ENCODE assay signal across 1 cellular context in the genomic region with DNA sequence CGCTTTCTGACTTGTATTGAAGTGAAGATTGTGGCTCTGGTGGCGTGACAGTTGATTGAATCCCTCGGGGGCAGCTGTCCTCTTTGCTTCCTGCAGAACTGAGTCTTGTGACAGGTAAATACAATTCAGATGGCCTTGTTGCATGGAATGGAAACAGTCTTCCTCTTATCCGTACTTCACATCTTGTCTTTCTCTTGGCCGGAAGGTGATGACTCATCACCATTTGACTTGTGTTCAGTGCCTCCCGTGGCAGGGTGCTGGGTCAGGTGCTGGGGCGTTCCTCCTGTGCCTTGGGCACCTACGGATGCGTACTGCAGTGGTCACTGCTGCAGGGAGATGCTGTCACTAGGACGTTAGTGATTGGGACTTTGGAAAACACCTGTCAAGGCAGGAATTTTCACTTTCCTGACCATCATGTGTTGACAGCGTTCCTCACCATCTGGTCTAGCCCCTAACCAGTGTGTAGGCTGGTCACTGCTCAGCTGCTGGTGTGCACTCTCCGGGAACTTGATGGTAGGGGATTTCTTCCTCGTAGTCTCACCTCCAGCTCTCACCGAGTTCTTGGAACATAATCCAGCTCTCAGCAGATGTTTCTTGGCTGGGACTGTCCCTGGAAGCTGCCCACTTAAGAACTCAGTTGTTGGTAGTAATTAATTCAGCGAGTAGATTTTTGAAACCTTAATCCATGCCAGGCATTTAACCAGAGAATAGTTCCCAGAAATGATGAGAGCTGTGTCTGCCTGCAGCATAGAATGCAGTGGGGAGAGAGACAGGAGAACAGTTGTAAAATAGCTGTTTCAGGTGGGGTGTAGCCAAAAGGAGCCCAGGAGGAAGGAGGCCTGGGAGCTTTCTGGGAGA.
TF ChIP-seq lines count a peak whose summit lies in the region.

No MANE protein-coding gene starts in this region.

TF ChIP-seq in K562, 482 proteins besides CTCF, POLR2A, EP300 and RAD21 (continued from another document and continues in another):
- TF ChIP-seq, protein P1, sequence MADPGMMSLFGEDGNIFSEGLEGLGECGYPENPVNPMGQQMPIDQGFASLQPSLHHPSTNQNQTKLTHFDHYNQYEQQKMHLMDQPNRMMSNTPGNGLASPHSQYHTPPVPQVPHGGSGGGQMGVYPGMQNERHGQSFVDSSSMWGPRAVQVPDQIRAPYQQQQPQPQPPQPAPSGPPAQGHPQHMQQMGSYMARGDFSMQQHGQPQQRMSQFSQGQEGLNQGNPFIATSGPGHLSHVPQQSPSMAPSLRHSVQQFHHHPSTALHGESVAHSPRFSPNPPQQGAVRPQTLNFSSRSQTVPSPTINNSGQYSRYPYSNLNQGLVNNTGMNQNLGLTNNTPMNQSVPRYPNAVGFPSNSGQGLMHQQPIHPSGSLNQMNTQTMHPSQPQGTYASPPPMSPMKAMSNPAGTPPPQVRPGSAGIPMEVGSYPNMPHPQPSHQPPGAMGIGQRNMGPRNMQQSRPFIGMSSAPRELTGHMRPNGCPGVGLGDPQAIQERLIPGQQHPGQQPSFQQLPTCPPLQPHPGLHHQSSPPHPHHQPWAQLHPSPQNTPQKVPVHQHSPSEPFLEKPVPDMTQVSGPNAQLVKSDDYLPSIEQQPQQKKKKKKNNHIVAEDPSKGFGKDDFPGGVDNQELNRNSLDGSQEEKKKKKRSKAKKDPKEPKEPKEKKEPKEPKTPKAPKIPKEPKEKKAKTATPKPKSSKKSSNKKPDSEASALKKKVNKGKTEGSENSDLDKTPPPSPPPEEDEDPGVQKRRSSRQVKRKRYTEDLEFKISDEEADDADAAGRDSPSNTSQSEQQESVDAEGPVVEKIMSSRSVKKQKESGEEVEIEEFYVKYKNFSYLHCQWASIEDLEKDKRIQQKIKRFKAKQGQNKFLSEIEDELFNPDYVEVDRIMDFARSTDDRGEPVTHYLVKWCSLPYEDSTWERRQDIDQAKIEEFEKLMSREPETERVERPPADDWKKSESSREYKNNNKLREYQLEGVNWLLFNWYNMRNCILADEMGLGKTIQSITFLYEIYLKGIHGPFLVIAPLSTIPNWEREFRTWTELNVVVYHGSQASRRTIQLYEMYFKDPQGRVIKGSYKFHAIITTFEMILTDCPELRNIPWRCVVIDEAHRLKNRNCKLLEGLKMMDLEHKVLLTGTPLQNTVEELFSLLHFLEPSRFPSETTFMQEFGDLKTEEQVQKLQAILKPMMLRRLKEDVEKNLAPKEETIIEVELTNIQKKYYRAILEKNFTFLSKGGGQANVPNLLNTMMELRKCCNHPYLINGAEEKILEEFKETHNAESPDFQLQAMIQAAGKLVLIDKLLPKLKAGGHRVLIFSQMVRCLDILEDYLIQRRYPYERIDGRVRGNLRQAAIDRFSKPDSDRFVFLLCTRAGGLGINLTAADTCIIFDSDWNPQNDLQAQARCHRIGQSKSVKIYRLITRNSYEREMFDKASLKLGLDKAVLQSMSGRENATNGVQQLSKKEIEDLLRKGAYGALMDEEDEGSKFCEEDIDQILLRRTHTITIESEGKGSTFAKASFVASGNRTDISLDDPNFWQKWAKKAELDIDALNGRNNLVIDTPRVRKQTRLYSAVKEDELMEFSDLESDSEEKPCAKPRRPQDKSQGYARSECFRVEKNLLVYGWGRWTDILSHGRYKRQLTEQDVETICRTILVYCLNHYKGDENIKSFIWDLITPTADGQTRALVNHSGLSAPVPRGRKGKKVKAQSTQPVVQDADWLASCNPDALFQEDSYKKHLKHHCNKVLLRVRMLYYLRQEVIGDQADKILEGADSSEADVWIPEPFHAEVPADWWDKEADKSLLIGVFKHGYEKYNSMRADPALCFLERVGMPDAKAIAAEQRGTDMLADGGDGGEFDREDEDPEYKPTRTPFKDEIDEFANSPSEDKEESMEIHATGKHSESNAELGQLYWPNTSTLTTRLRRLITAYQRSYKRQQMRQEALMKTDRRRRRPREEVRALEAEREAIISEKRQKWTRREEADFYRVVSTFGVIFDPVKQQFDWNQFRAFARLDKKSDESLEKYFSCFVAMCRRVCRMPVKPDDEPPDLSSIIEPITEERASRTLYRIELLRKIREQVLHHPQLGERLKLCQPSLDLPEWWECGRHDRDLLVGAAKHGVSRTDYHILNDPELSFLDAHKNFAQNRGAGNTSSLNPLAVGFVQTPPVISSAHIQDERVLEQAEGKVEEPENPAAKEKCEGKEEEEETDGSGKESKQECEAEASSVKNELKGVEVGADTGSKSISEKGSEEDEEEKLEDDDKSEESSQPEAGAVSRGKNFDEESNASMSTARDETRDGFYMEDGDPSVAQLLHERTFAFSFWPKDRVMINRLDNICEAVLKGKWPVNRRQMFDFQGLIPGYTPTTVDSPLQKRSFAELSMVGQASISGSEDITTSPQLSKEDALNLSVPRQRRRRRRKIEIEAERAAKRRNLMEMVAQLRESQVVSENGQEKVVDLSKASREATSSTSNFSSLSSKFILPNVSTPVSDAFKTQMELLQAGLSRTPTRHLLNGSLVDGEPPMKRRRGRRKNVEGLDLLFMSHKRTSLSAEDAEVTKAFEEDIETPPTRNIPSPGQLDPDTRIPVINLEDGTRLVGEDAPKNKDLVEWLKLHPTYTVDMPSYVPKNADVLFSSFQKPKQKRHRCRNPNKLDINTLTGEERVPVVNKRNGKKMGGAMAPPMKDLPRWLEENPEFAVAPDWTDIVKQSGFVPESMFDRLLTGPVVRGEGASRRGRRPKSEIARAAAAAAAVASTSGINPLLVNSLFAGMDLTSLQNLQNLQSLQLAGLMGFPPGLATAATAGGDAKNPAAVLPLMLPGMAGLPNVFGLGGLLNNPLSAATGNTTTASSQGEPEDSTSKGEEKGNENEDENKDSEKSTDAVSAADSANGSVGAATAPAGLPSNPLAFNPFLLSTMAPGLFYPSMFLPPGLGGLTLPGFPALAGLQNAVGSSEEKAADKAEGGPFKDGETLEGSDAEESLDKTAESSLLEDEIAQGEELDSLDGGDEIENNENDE (IDR thresholded peaks at IDR 0.05; ENCODE audit: low read depth, low read length) = no peak
- TF ChIP-seq ZNF224 (CRISPR knock-in tag; IDR thresholded peaks at IDR 0.05) = no peak
- TF ChIP-seq THRAP3 (IDR thresholded peaks at IDR 0.05; ENCODE audit: borderline replicate concordance) = no peak
- TF ChIP-seq TARDBP (IDR thresholded peaks at IDR 0.05) = peak; percentile 59
- TF ChIP-seq KLF1 (tag; IDR thresholded peaks at IDR 0.05) = 0 out of 2 replicates have a peak, but pooled peaks have one; percentile 45
- peak; percentile 90 for TF ChIP-seq MAFF (IDR thresholded peaks at IDR 0.05; ENCODE audit: low read length)
- TF ChIP-seq SRSF7 (optimal IDR thresholded peaks at IDR 0.05; ENCODE audit: low read depth, low read length) = no peak
- TF ChIP-seq, protein P2, sequence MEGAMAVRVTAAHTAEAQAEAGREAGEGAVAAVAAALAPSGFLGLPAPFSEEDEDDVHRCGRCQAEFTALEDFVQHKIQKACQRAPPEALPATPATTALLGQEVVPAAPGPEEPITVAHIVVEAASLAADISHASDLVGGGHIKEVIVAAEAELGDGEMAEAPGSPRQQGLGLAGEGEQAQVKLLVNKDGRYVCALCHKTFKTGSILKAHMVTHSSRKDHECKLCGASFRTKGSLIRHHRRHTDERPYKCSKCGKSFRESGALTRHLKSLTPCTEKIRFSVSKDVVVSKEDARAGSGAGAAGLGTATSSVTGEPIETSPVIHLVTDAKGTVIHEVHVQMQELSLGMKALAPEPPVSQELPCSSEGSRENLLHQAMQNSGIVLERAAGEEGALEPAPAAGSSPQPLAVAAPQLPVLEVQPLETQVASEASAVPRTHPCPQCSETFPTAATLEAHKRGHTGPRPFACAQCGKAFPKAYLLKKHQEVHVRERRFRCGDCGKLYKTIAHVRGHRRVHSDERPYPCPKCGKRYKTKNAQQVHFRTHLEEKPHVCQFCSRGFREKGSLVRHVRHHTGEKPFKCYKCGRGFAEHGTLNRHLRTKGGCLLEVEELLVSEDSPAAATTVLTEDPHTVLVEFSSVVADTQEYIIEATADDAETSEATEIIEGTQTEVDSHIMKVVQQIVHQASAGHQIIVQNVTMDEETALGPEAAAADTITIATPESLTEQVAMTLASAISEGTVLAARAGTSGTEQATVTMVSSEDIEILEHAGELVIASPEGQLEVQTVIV (CRISPR knock-in tag; IDR thresholded peaks at IDR 0.05; ENCODE audit: borderline replicate concordance) = no peak
- no peak for TF ChIP-seq EZH2 (IDR thresholded peaks at IDR 0.05; ENCODE audit: borderline replicate concordance, low read depth, low read length)
- no peak for TF ChIP-seq FUS (optimal IDR thresholded peaks at IDR 0.05; ENCODE audit: low read depth, low read length)
- no peak for TF ChIP-seq SREBF2 (CRISPR knock-in tag; IDR thresholded peaks at IDR 0.05)
- TF ChIP-seq ZNF124 (CRISPR knock-in tag; IDR thresholded peaks at IDR 0.05) = no peak
- TF ChIP-seq, protein P3, sequence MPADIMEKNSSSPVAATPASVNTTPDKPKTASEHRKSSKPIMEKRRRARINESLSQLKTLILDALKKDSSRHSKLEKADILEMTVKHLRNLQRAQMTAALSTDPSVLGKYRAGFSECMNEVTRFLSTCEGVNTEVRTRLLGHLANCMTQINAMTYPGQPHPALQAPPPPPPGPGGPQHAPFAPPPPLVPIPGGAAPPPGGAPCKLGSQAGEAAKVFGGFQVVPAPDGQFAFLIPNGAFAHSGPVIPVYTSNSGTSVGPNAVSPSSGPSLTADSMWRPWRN (IDR thresholded peaks at IDR 0.05; ENCODE audit: low read depth) = peak; percentile 75
- TF ChIP-seq TCF7L2 (IDR thresholded peaks at IDR 0.05; ENCODE audit: low read depth, low read length) = no peak
- no peak; the same call in 1 of the 2 replicates for TF ChIP-seq FOXK1 (CRISPR knock-in tag; IDR thresholded peaks at IDR 0.05; ENCODE audit: borderline replicate concordance)
- TF ChIP-seq EGR1 (conservative IDR thresholded peaks at IDR 0.05) = 0 out of 2 replicates have a peak, but pooled peaks have one; percentile 32
- no peak for TF ChIP-seq ZNF24 (IDR thresholded peaks at IDR 0.05)
- TF ChIP-seq, protein P4, sequence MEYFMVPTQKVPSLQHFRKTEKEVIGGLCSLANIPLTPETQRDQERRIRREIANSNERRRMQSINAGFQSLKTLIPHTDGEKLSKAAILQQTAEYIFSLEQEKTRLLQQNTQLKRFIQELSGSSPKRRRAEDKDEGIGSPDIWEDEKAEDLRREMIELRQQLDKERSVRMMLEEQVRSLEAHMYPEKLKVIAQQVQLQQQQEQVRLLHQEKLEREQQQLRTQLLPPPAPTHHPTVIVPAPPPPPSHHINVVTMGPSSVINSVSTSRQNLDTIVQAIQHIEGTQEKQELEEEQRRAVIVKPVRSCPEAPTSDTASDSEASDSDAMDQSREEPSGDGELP (CRISPR knock-in tag; IDR thresholded peaks at IDR 0.05; ENCODE audit: borderline replicate concordance) = peak; percentile 89
- TF ChIP-seq BRF1 (IDR thresholded peaks at IDR 0.05; ENCODE audit: borderline replicate concordance, extremely low read depth, insufficient read length) = no peak
- TF ChIP-seq ZNF551 (CRISPR knock-in tag; IDR thresholded peaks at IDR 0.05) = no peak
- TF ChIP-seq HNRNPK (IDR thresholded peaks at IDR 0.05; ENCODE audit: low read depth, low read length, poor library complexity, severe bottlenecking) = no peak
- TF ChIP-seq CAMTA2 (CRISPR knock-in tag; conservative IDR thresholded peaks at IDR 0.05) = no peak
- TF ChIP-seq ZBTB7A (IDR thresholded peaks at IDR 0.05; ENCODE audit: borderline replicate concordance, control insufficient read depth, low read depth, low read length) = no peak
- TF ChIP-seq ZBTB1 (CRISPR knock-in tag; IDR thresholded peaks at IDR 0.05; ENCODE audit: borderline replicate concordance, low read depth) = no peak
- TF ChIP-seq, protein P5, sequence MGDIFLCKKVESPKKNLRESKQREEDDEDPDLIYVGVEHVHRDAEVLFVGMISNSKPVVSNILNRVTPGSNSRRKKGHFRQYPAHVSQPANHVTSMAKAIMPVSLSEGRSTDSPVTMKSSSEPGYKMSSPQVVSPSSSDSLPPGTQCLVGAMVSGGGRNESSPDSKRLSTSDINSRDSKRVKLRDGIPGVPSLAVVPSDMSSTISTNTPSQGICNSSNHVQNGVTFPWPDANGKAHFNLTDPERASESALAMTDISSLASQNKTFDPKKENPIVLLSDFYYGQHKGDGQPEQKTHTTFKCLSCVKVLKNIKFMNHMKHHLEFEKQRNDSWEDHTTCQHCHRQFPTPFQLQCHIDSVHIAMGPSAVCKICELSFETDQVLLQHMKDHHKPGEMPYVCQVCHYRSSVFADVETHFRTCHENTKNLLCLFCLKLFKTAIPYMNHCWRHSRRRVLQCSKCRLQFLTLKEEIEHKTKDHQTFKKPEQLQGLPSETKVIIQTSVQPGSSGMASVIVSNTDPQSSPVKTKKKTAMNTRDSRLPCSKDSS (IDR thresholded peaks at IDR 0.05; ENCODE audit: low read depth, partially characterized antibody) = no peak
- TF ChIP-seq, protein P6, sequence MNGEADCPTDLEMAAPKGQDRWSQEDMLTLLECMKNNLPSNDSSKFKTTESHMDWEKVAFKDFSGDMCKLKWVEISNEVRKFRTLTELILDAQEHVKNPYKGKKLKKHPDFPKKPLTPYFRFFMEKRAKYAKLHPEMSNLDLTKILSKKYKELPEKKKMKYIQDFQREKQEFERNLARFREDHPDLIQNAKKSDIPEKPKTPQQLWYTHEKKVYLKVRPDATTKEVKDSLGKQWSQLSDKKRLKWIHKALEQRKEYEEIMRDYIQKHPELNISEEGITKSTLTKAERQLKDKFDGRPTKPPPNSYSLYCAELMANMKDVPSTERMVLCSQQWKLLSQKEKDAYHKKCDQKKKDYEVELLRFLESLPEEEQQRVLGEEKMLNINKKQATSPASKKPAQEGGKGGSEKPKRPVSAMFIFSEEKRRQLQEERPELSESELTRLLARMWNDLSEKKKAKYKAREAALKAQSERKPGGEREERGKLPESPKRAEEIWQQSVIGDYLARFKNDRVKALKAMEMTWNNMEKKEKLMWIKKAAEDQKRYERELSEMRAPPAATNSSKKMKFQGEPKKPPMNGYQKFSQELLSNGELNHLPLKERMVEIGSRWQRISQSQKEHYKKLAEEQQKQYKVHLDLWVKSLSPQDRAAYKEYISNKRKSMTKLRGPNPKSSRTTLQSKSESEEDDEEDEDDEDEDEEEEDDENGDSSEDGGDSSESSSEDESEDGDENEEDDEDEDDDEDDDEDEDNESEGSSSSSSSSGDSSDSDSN (IDR thresholded peaks at IDR 0.05; ENCODE audit: borderline replicate concordance in 1 of 2, low read depth in 2 of 2, low read length in 2 of 2) = no peak
- no peak for TF ChIP-seq NR3C1 (CRISPR knock-in tag; IDR thresholded peaks at IDR 0.05)
- TF ChIP-seq CREM (IDR thresholded peaks at IDR 0.05; ENCODE audit: low read depth) = peak; percentile 79
- no peak for TF ChIP-seq SIX5 (IDR thresholded peaks at IDR 0.05; ENCODE audit: borderline replicate concordance in 1 of 2, insufficient read depth in 1 of 2, low read depth in 1 of 2, low read length in 2 of 2)
- no peak for TF ChIP-seq TRIM28 (IDR thresholded peaks at IDR 0.05)
- TF ChIP-seq HDAC3 (IDR thresholded peaks at IDR 0.05; ENCODE audit: borderline replicate concordance, partially characterized antibody) = no peak
- TF ChIP-seq MAFG (tag; conservative IDR thresholded peaks at IDR 0.05) = peak; percentile 99
- TF ChIP-seq SMARCC2 (IDR thresholded peaks at IDR 0.05; ENCODE audit: low read depth) = peak; percentile 93
- TF ChIP-seq SIN3B (IDR thresholded peaks at IDR 0.05; ENCODE audit: low read depth) = no peak
- peak; percentile 84 for TF ChIP-seq MTA2 (IDR thresholded peaks at IDR 0.05; ENCODE audit: low read depth)
- 0 out of 2 replicates have a peak, but pooled peaks have one; percentile 31 for TF ChIP-seq GABPB1 (CRISPR knock-in tag; IDR thresholded peaks at IDR 0.05)
- TF ChIP-seq NR2F6 (CRISPR knock-in tag; IDR thresholded peaks at IDR 0.05) = no peak
- no peak for TF ChIP-seq SIRT6 (IDR thresholded peaks at IDR 0.05; ENCODE audit: low read depth, low read length)
- TF ChIP-seq PTTG1 (tag; IDR thresholded peaks at IDR 0.05; ENCODE audit: low read depth) = no peak
- no peak for TF ChIP-seq ZNF143 (CRISPR knock-in tag; IDR thresholded peaks at IDR 0.05)
- no peak for TF ChIP-seq HEY1 (CRISPR knock-in tag; IDR thresholded peaks at IDR 0.05; ENCODE audit: borderline replicate concordance)
- 0 out of 2 replicates have a peak, but pooled peaks have one; percentile 24 for TF ChIP-seq OTX1 (CRISPR knock-in tag; IDR thresholded peaks at IDR 0.05)
- TF ChIP-seq ZNF23 (CRISPR knock-in tag; IDR thresholded peaks at IDR 0.05) = no peak
- TF ChIP-seq MED1 (CRISPR knock-in tag; IDR thresholded peaks at IDR 0.05; ENCODE audit: borderline replicate concordance) = no peak
